31 cellular contexts compared by ENCODE assay signal in genomic region chr6:54243699-54244098, GRCh38.
"Had no signal": no experiment of that assay in that cellular context is flagged by ENCODE, and none has a peak within 500 bp of the region (broad histone marks: within the 10 kb centered on the region; RNA-seq: fewer than 3 reads in every experiment).

No MANE protein-coding gene starts in this region.

- H3K36me3 ChIP-seq: breast epithelium, SJCRH30, WERI-Rb-1 had no signal

- DNase-seq: activated CD4-positive, alpha-beta T cell treated with anti-CD3 and anti-CD28 coated beads for 1 hour; activated CD4-positive, alpha-beta T cell treated with anti-CD3 and anti-CD28 coated beads for 48 hours; activated CD4-positive, CD25-positive, alpha-beta regulatory T cell; activated CD8-positive, alpha-beta T cell treated with anti-CD3 and anti-CD28 coated beads for 36 hours; activated effector memory CD4-positive, alpha-beta T cell treated with anti-CD3 and anti-CD28 coated beads, Interleukin-2, amount 50 U/mL, for 16 hours; activated naive CD4-positive, alpha-beta T cell; activated naive CD4-positive, alpha-beta T cell treated with anti-CD3 and anti-CD28 coated beads, Interleukin-2, amount 50 U/mL, for 16 hours; activated naive CD8-positive, alpha-beta T cell treated with anti-CD3 and anti-CD28 coated beads for 36 hours; activated T-cell treated with anti-CD3 and anti-CD28 coated beads, Interleukin-2, amount 50 U/mL, for 1 hour; activated T-cell treated with anti-CD3 and anti-CD28 coated beads, Interleukin-2, amount 50 U/mL, for 72 hours; body of pancreas; cerebellar nuclear complex; KG1; NCI-H1092 treated with DMSO at 0.1 percent for 48 hours; NCI-H146; NCI-H187; NCI-H2029 treated with DMSO at 0.1 percent for 48 hours; NCI-H2107; NCI-H2171; NCI-H510A; NCI-H748 treated with DMSO at 0.1 percent for 48 hours; PC-9; T-helper 1 cell; T-helper 2 cell; T-helper 9 cell; WERI-Rb-1 had no signal

- H2AFZ ChIP-seq: PC-9 had no signal

- H3K27me3 ChIP-seq: body of pancreas, breast epithelium, SJCRH30 had no signal

- H3K4me1 ChIP-seq: body of pancreas, breast epithelium, SJCRH30 had no signal

- H3K4me2 ChIP-seq: PC-9 had no signal

- H3K9me3 ChIP-seq: body of pancreas, breast epithelium, SJCRH30 had no signal

- H3K4me3 ChIP-seq: body of pancreas, breast epithelium, PC-9, SJCRH30, SK-N-MC had no signal

- ATAC-seq: activated CD8-positive, alpha-beta T cell treated with anti-CD3 and anti-CD28 coated beads for 36 hours; activated T-cell treated with anti-CD3 and anti-CD28 coated beads, Interleukin-2, amount 50 U/mL, for 72 hours; activated T-helper 17 cell treated with anti-CD3 and anti-CD28 coated beads, Interleukin-2, amount 50 U/mL, for 72 hours; body of pancreas had no signal

- H3K27ac ChIP-seq: body of pancreas, breast epithelium, PC-9, RWPE1, SJCRH30, SK-N-MC, WERI-Rb-1 had no signal
